ENCODE assay signal across 1 cellular context in the genomic region with DNA sequence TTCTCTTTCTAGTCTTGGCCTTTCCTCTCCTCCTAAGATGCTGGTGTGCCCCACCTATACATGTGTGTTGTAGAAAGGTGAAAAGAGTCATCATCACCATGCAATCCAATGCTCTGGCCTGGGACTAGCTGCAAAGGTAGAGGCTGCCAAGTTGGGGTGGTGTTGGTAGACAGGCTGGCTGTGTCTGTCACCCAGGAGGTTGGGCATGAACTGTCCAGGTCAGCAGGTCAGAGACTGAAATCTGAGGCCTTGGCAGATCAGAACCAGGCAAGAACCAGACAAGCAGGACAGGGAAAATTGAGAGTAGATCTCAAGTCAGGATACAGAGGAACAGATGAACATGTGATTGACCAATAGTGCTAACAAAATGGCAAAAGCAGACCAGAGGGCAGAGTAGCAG.
TF ChIP-seq lines count a peak whose summit lies in the region.

No MANE protein-coding gene starts in this region.

TF ChIP-seq in IMR-90, 13 proteins besides CTCF, POLR2A, EP300 and RAD21 (continued from another document):
- TF ChIP-seq, protein P1, sequence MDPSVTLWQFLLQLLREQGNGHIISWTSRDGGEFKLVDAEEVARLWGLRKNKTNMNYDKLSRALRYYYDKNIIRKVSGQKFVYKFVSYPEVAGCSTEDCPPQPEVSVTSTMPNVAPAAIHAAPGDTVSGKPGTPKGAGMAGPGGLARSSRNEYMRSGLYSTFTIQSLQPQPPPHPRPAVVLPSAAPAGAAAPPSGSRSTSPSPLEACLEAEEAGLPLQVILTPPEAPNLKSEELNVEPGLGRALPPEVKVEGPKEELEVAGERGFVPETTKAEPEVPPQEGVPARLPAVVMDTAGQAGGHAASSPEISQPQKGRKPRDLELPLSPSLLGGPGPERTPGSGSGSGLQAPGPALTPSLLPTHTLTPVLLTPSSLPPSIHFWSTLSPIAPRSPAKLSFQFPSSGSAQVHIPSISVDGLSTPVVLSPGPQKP (IDR thresholded peaks at IDR 0.05; ENCODE audit: borderline replicate concordance, low read depth, low read length) = no peak
